ENCODE assay signal across 20 cellular contexts in genomic region chr17:82599674-82600661, GRCh38. TPM values are rescaled to one million over a fixed set of nuclear protein-coding genes. Genes with fewer than 3 reads are reported as not detected.
A peak's percentile ranks its signal among the peaks of the same experiment; 100 is the strongest.
DNase-seq lines count a peak whose midpoint lies in the region; ATAC-seq, FAIRE-seq and TF ChIP-seq lines count a peak whose summit lies in the region.
"Had no signal": no experiment of that assay in that cellular context is flagged by ENCODE, and none has a peak within 500 bp of the region (broad histone marks: within the 10 kb centered on the region; RNA-seq: fewer than 3 reads in every experiment).

No MANE protein-coding gene starts in this region.

- no peaks in the 10 kb centered on the region for H3F3A ChIP-seq in MM.1S (ENCODE audit: insufficient read depth, low read length)

- CTCF ChIA-PET in HEK293 (lab: Yijun Ruan, JAX): no interaction called here
- CTCF ChIA-PET in H1 (lab: Charles Lee; ENCODE audit: partially characterized antibody): interaction anchor here (1.1 kb wide), 1 partner anchor 246 kb away, joined by 3 read pairs; no protein-coding TSS in a partner anchor

- no peak overlapping the region for H3K4me2 ChIP-seq in DND-41 (ENCODE audit: insufficient read depth, low read length)
- H3K4me2 ChIP-seq in H1 (ENCODE audit: insufficient read depth in 1 of 2, low read depth in 2 of 2, low read length in 2 of 2): no peak overlapping the region
- no peak overlapping the region for H3K4me2 ChIP-seq in MM.1S (ENCODE audit: low read depth, low read length)

- H2AFZ ChIP-seq in DND-41 (ENCODE audit: low read depth, low read length) (no peak overlapping the region), H1 (ENCODE audit: low read length) (no peak overlapping the region), MM.1S (ENCODE audit: low read length) (no peak overlapping the region)
- H2AFZ ChIP-seq: parathyroid adenoma had no signal

- H3K4me3 ChIP-seq in DND-41 (ENCODE audit: low read depth in 1 of 2, low read length in 2 of 2): no peak overlapping the region
- H3K4me3 ChIP-seq in HEK293 (ENCODE audit: low read depth, low read length): no peak overlapping the region
- no peak overlapping the region for H3K4me3 ChIP-seq in H1 (ENCODE audit: extremely low read depth in 1 of 4, insufficient read depth in 2 of 4, low read depth in 3 of 4, low read length in 4 of 4)
- H3K4me3 ChIP-seq in MM.1S (ENCODE audit: low read length): no peak overlapping the region
- H3K4me3 ChIP-seq: body of pancreas, gastrocnemius medialis, left lung had no signal

- no peak for TF ChIP-seq EP300 in H1 (IDR thresholded peaks at IDR 0.05; ENCODE audit: borderline replicate concordance in 1 of 2, low read depth in 2 of 2, low read length in 2 of 2)

- no peak overlapping the region for H2BK15ac ChIP-seq in H1 (ENCODE audit: low read length)

- H4K91ac ChIP-seq in H1 (replicated peaks; ENCODE audit: insufficient read length, low read length): no peak overlapping the region

- no peak overlapping the region for H4K5ac ChIP-seq in H1 (ENCODE audit: insufficient read length, low read depth, low read length)

- no peak overlapping the region for H3K23ac ChIP-seq in H1 (ENCODE audit: insufficient read length)

- H3K9me3 Mint-ChIP-seq in nephron progenitor cell: peaks cover 23% of the 10 kb centered on the region
- H3K9me3 Mint-ChIP-seq: activated naive CD4-positive, alpha-beta T cell treated with anti-CD3 and anti-CD28 coated beads, Interleukin-2, amount 50 U/mL, for 72 hours; activated T-cell treated with anti-CD3 and anti-CD28 coated beads, Interleukin-2, amount 50 U/mL, for 72 hours; naive thymus-derived CD4-positive, alpha-beta T cell; WTC11 had no signal

- H3K9me3 ChIP-seq in DND-41 (ENCODE audit: insufficient read depth, low read length, severe bottlenecking): no peaks in the 10 kb centered on the region
- no peaks in the 10 kb centered on the region for H3K9me3 ChIP-seq in HEK293 (ENCODE audit: control insufficient read depth, insufficient read depth, low read depth, low read length)
- H3K9me3 ChIP-seq in H1 (ENCODE audit: insufficient read depth in 2 of 2, low read depth in 1 of 2, low read length in 1 of 2): no peaks in the 10 kb centered on the region
- no peaks in the 10 kb centered on the region for H3K9me3 ChIP-seq in MM.1S (replicated peaks; ENCODE audit: insufficient read depth, low read length)
- H3K9me3 ChIP-seq: body of pancreas, Caco-2, gastrocnemius medialis, left lung had no signal

- H3K4ac ChIP-seq in H1 (replicated peaks; ENCODE audit: insufficient read length, low read depth, low read length): no peak overlapping the region

- DNase-seq in DND-41 (no peak), H1 (ENCODE audit: low read depth in 1 of 2, low spot score in 2 of 2) (no peak), nephron progenitor cell (no peak), MM.1S (no peak), frontal cortex (ENCODE audit: low spot score in 2 of 2) (no peak)
- DNase-seq: activated T-cell treated with anti-CD3 and anti-CD28 coated beads, Interleukin-2, amount 50 U/mL, for 72 hours; body of pancreas; Caco-2; dermis blood vessel endothelial cell; gastrocnemius medialis; naive thymus-derived CD4-positive, alpha-beta T cell; NCI-H1930; NCI-H510A treated with DMSO at 0.1 percent for 48 hours had no signal

- peaks cover 18% of the 10 kb centered on the region for H3K79me1 ChIP-seq in H1 (ENCODE audit: low read depth, low read length)

- H3K27me3 ChIP-seq in DND-41 (ENCODE audit: insufficient read depth, low read length, poor library complexity) (no peaks in the 10 kb centered on the region), H1 (replicated peaks in 1 of 4; ENCODE audit: control insufficient read depth in 3 of 4, extremely low read depth in 1 of 4, insufficient read depth in 3 of 4, low read length in 3 of 4) (no peaks in the 10 kb centered on the region), MM.1S (replicated peaks; ENCODE audit: insufficient read depth, low read length) (no peaks in the 10 kb centered on the region)
- H3K27me3 ChIP-seq: body of pancreas, gastrocnemius medialis, left lung had no signal

- ATAC-seq in DND-41 (ENCODE audit: insufficient read depth, low read depth) (peak; percentile 37; the same call in 2 of the 3 replicates), HG03457 (IDR thresholded peaks at IDR 0.05; ENCODE audit: unreplicated experiment) (no peak)
- ATAC-seq: activated T-cell treated with anti-CD3 and anti-CD28 coated beads, Interleukin-2, amount 50 U/mL, for 72 hours; body of pancreas; gastrocnemius medialis; left lung; naive thymus-derived CD4-positive, alpha-beta T cell; WTC11 had no signal

- POLR2A ChIA-PET in HEK293 (lab: Yijun Ruan, JAX): interaction anchor here (0.5 to 0.7 kb wide), 2 partner anchors 10 to 175 kb away, joined by 3 to 4 read pairs; no protein-coding TSS in a partner anchor
- POLR2A ChIA-PET in H1 (lab: Charles Lee; ENCODE audit: partially characterized antibody): interaction anchor here (0.6 to 1.8 kb wide), 2 partner anchors 9 to 14 kb away, joined by 3 to 6 read pairs; no protein-coding TSS in a partner anchor

- H4K20me1 ChIP-seq in DND-41 (ENCODE audit: insufficient read depth, low read length) (peaks cover 65% of the 10 kb centered on the region), H1 (replicated peaks in 1 of 2; ENCODE audit: control insufficient read depth in 1 of 2, insufficient read depth in 2 of 2, low read length in 2 of 2) (peaks cover 4 to 22% of the 10 kb centered on the region in 2 experiments), MM.1S (ENCODE audit: insufficient read depth, low read length) (no peaks in the 10 kb centered on the region)

- FAIRE-seq in H1 (lab: Jason Lieb, UNC) (no peak), frontal cortex (lab: Jason Lieb, UNC) (no peak)

- no peak for TF ChIP-seq CTCF in DND-41 (IDR thresholded peaks at IDR 0.05; ENCODE audit: borderline replicate concordance, extremely low read depth, low read length, poor library complexity, severe bottlenecking)
- TF ChIP-seq CTCF in HEK293 (tag by site-specific recombination; IDR thresholded peaks at IDR 0.05): no peak
- no peak for TF ChIP-seq CTCF in H1 (IDR thresholded peaks at IDR 0.05; ENCODE audit: control extremely low read depth in 1 of 3, insufficient read depth in 1 of 3, low read depth in 1 of 3, low read length in 3 of 3)
- no peak for TF ChIP-seq CTCF in nephron progenitor cell (IDR thresholded peaks at IDR 0.05)
- no peak for TF ChIP-seq CTCF in MM.1S (IDR thresholded peaks at IDR 0.05; ENCODE audit: low read length)

- WGBS in H1 (ENCODE audit: extremely low coverage in 1 of 2, insufficient coverage in 1 of 2, insufficient read length in 1 of 2, insufficient replicate concordance in 2 of 2, low coverage in 1 of 2, low lambda C conversion rate in 2 of 2, missing lambda C conversion rate in 1 of 2), 2 experiments: 93% methylated on average over 24 of the region's 26 CpGs; no CpG with 5 or more reads in 1 of the 2 experiments

- H2BK120ac ChIP-seq in H1 (replicated peaks; ENCODE audit: low read depth, low read length): no peak overlapping the region

- peak overlapping the region; percentile 76 for H4K8ac ChIP-seq in H1 (ENCODE audit: extremely low read depth, insufficient read depth, low read length)

- H3K4me1 ChIP-seq in DND-41 (ENCODE audit: insufficient read depth, low read length): no peaks in the 10 kb centered on the region
- H3K4me1 ChIP-seq in HEK293 (ENCODE audit: control insufficient read depth, insufficient read depth, low read length): no peaks in the 10 kb centered on the region
- H3K4me1 ChIP-seq in H1 (replicated peaks in 1 of 4; ENCODE audit: control insufficient read depth in 3 of 4, insufficient read depth in 4 of 4, low read length in 3 of 4): no peaks in the 10 kb centered on the region
- H3K4me1 ChIP-seq in MM.1S (ENCODE audit: low read length): no peaks in the 10 kb centered on the region
- H3K4me1 ChIP-seq: body of pancreas, Caco-2, parathyroid adenoma had no signal

- peak overlapping the region; percentile 75 for H3K27ac Mint-ChIP-seq in nephron progenitor cell
- H3K27ac Mint-ChIP-seq: activated T-cell treated with anti-CD3 and anti-CD28 coated beads, Interleukin-2, amount 50 U/mL, for 72 hours; naive thymus-derived CD4-positive, alpha-beta T cell had no signal

- H3K18ac ChIP-seq in H1 (ENCODE audit: extremely low read depth, low read length): no peak overlapping the region

- no peak overlapping the region for H2BK12ac ChIP-seq in H1 (ENCODE audit: low read depth, low read length)

- TF ChIP-seq RAD21 in H1 (IDR thresholded peaks at IDR 0.05 in 1 of 2, conservative IDR thresholded peaks at IDR 0.05 in 1 of 2; ENCODE audit: low read depth in 2 of 2, low read length in 2 of 2): no peak

- no peak overlapping the region for H3K14ac ChIP-seq in H1 (ENCODE audit: insufficient read length)

- no peak overlapping the region for H2BK20ac ChIP-seq in H1 (ENCODE audit: low read length)

- no peak overlapping the region for H3K9ac ChIP-seq in DND-41 (ENCODE audit: low read depth, low read length)
- H3K9ac ChIP-seq in H1 (replicated peaks in 1 of 4; ENCODE audit: extremely low read depth in 1 of 4, low read depth in 3 of 4, low read length in 3 of 4): no peak overlapping the region
- H3K9ac ChIP-seq in MM.1S (ENCODE audit: low read length): no peak overlapping the region
- H3K9ac ChIP-seq: parathyroid adenoma had no signal

- H3K36me3 ChIP-seq in DND-41 (ENCODE audit: insufficient read depth, low read length): peaks cover 95% of the 10 kb centered on the region
- H3K36me3 ChIP-seq in HEK293 (ENCODE audit: control insufficient read depth in 2 of 2, insufficient read depth in 1 of 2, low read length in 2 of 2): peaks cover 38 to 96% of the 10 kb centered on the region in 2 experiments
- peaks cover 13 to 76% (median 47%) of the 10 kb centered on the region in 4 experiments for H3K36me3 ChIP-seq in H1 (ENCODE audit: control insufficient read depth in 2 of 4, insufficient read depth in 4 of 4, low read length in 3 of 4)
- H3K36me3 ChIP-seq in MM.1S (replicated peaks; ENCODE audit: insufficient read depth, low read length): peaks cover 22% of the 10 kb centered on the region

- peaks cover 33% of the 10 kb centered on the region for H3K4me1 Mint-ChIP-seq in nephron progenitor cell

- no peak overlapping the region for H3K4me3 Mint-ChIP-seq in nephron progenitor cell
- H3K4me3 Mint-ChIP-seq: activated T-cell treated with anti-CD3 and anti-CD28 coated beads, Interleukin-2, amount 50 U/mL, for 72 hours; naive thymus-derived CD4-positive, alpha-beta T cell; WTC11 had no signal

- no peak for TF ChIP-seq POLR2A in H1 (IDR thresholded peaks at IDR 0.05; ENCODE audit: control extremely low read depth in 1 of 2, low read depth in 2 of 2, low read length in 2 of 2)

- no peaks in the 10 kb centered on the region for H3K23me2 ChIP-seq in H1 (ENCODE audit: low read depth, low read length)

- H3K27ac ChIP-seq in DND-41 (ENCODE audit: low read length) (no peak overlapping the region), HEK293 (ENCODE audit: extremely low read depth, low read depth, low read length) (no peak overlapping the region), H1 (ENCODE audit: low read depth, low read length) (no peak overlapping the region), MM.1S (ENCODE audit: low read length) (no peak overlapping the region)
- H3K27ac ChIP-seq: body of pancreas, epithelial cell of prostate, left lung, parathyroid adenoma had no signal

- H3K79me2 ChIP-seq in DND-41 (ENCODE audit: insufficient read depth, low read length): peaks cover 34% of the 10 kb centered on the region
- H3K79me2 ChIP-seq in H1 (ENCODE audit: control insufficient read depth in 1 of 2, insufficient read depth in 2 of 2, low read length in 2 of 2): peaks cover 0 to 5% of the 10 kb centered on the region in 2 experiments; a peak in 1 of 4 replicates
- H3K79me2 ChIP-seq in MM.1S (ENCODE audit: low read length): peaks cover 57% of the 10 kb centered on the region

- no peak overlapping the region for H3K56ac ChIP-seq in H1 (replicated peaks; ENCODE audit: insufficient read length, low read depth, low read length)

- no peaks in the 10 kb centered on the region for H3K27me3 Mint-ChIP-seq in nephron progenitor cell (ENCODE audit: low read depth, poor library complexity)
- H3K27me3 Mint-ChIP-seq: naive thymus-derived CD4-positive, alpha-beta T cell had no signal

- no peak overlapping the region for H2AK5ac ChIP-seq in H1 (ENCODE audit: low read depth, low read length)

- H3K36me3 Mint-ChIP-seq in nephron progenitor cell (ENCODE audit: low read depth): peaks cover 82% of the 10 kb centered on the region

- no peaks in the 10 kb centered on the region for H3K9me2 ChIP-seq in MM.1S (replicated peaks; ENCODE audit: insufficient read depth, low read length)

- no peak overlapping the region for H2BK5ac ChIP-seq in H1 (ENCODE audit: low read depth, low read length)

RNA-seq across cellular contexts. Expression of gene WDR45B, which starts 48.3 kb away (rescaled TPM):
- 82.0 and 88.8 TPM in 2 replicates for total RNA-seq in H1 (2021; fragmentation: NEBNext Ultra II Directional; extraction: Animal tissue kit (Norgen Biotek cat#: 25700))
- polyA plus RNA-seq in H1 (2011; rRNA removed): 100 and 101 TPM in 2 replicates
- polyA plus RNA-seq in H1 (2011; cell fraction: cytosol; rRNA removed): 110 TPM
- 107 TPM for polyA plus RNA-seq in H1 (2011; cell fraction: nucleus; rRNA removed)
- polyA plus RNA-seq in H1 (2012, experiment 1 of 2): 81.1 to 86.2 TPM (median 86.2 TPM) in 4 replicates
- polyA plus RNA-seq in H1 (2012, experiment 2 of 2): 57.9 TPM
- 70.1 TPM for polyA plus RNA-seq in H1 (2013, experiment 1 of 2)
- polyA plus RNA-seq in H1 (2013, experiment 2 of 2): 72.8 TPM
- 93.1 and 96.5 TPM in 2 replicates for polyA minus RNA-seq in H1 (2011; rRNA and poly(A)+ RNA removed)
- 50.5 TPM for polyA minus RNA-seq in H1 (2011; cell fraction: cytosol; rRNA and poly(A)+ RNA removed)
- polyA minus RNA-seq in H1 (2011; cell fraction: nucleus; rRNA and poly(A)+ RNA removed): 34.8 TPM
- 45.2 TPM for total RNA-seq in frontal cortex
